7 cellular contexts compared by ENCODE assay signal in the genomic region with DNA sequence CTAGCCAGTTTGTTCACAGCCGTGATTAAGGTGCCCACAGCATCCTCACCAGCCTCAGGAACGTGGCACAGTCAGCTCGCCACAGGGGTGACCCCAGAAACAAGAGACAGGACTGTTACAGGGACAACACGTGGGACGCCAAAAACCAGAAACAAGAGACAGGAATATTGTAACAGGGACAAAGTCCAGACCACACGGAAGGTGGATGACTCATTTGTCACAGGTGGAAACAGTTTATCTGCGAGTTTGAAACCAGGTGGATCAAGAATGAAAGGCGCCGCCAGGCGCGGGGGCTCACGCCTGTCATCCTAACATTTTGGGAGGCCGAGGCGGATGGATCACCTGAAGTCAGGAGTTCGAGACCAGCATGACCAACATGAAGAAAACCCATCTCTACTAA. TPM values are rescaled to one million over a fixed set of nuclear protein-coding genes. Genes with fewer than 3 reads are reported as not detected.
DNase-seq lines count a peak whose midpoint lies in the region; ATAC-seq and TF ChIP-seq lines count a peak whose summit lies in the region.
"Not testable (repeated sequence)": the region's sequence is repeated elsewhere in the genome, so short reads cannot be mapped to it uniquely, and the experiment has no call there.

No MANE protein-coding gene starts in this region.

- not testable (repeated sequence) for H2BK15ac ChIP-seq in H9 (ENCODE audit: low read depth, low read length)

- not testable (repeated sequence) for H3T11ph ChIP-seq in H9 (ENCODE audit: low read length)

- H3K23me2 ChIP-seq in H9 (ENCODE audit: insufficient read length, low read depth, low read length, poor library complexity, severe bottlenecking), result not testable (repeated sequence)

- H2BK5ac ChIP-seq in H9 (ENCODE audit: insufficient read length, low read length), result not testable (repeated sequence)

- DNase-seq in H9; WTC11 (ENCODE audit: low spot score); progenitor cell of endocrine pancreas (ENCODE audit: low spot score, unreplicated experiment); transverse colon: not testable (repeated sequence)
- peak; percentile 53 for DNase-seq in colonic mucosa
- DNase-seq in left colon, result peak in 1 of 2 donors; percentile 25
- peak in 2 of 3 donors; percentile 36 to 48 for DNase-seq in mucosa of descending colon

- H4K8ac ChIP-seq in H9 (replicated peaks; ENCODE audit: insufficient read length, low read depth, low read length), result not testable (repeated sequence)

- not testable (repeated sequence) for H3K27me3 Mint-ChIP-seq in H9 (ENCODE audit: low read depth); WTC11 (ENCODE audit: low read depth); progenitor cell of endocrine pancreas

- not testable (repeated sequence) for H3K4ac ChIP-seq in H9 (ENCODE audit: low read depth, low read length)

- no CpG with 5 or more reads among the region's 15 CpGs for WGBS in H9 (ENCODE audit: extremely low coverage, insufficient read length, low lambda C conversion rate)
- 59 to 60% methylated on average over 1 to 15 of the region's 15 CpGs for WGBS in transverse colon (ENCODE audit: low coverage in 1 of 2), 2 donors

- H3K18ac ChIP-seq in H9 (ENCODE audit: insufficient read length, low read depth, low read length), result not testable (repeated sequence)

- H3K9me3 ChIP-seq in H9 (ENCODE audit: control insufficient read depth, low read depth, low read length); colonic mucosa; mucosa of descending colon; transverse colon: not testable (repeated sequence)

- not testable (repeated sequence) for H3K27me3 ChIP-seq in H9 (ENCODE audit: insufficient read depth, low read length); colonic mucosa; transverse colon

- H4K20me1 ChIP-seq in H9 (ENCODE audit: control insufficient read depth, insufficient read depth, insufficient read length), result not testable (repeated sequence)

- H3K9me3 Mint-ChIP-seq in H9, result peaks cover 20% of the 10 kb centered on the region in 2 experiments
- peaks cover 33% of the 10 kb centered on the region for H3K9me3 Mint-ChIP-seq in WTC11
- not testable (repeated sequence) for H3K9me3 Mint-ChIP-seq in progenitor cell of endocrine pancreas (ENCODE audit: low read depth)

- H3K56ac ChIP-seq in H9 (ENCODE audit: insufficient read length, low read depth, low read length), result not testable (repeated sequence)

- POLR2A ChIA-PET in WTC11 (lab: Charles Lee), result not testable (repeated sequence)

- not testable (repeated sequence) for H3K9ac ChIP-seq in H9 (ENCODE audit: extremely low read depth, insufficient read length, low read length); colonic mucosa (ENCODE audit: low read depth in 2 of 2, low read length in 2 of 2)

- not testable (repeated sequence) for H3K23ac ChIP-seq in H9 (ENCODE audit: insufficient read length, low read depth, low read length)

- H2BK12ac ChIP-seq in H9 (ENCODE audit: insufficient read length, low read depth, low read length), result not testable (repeated sequence)

- in situ Hi-C loops in transverse colon (cut with MboI; ENCODE audit: low pct_ligation_motif_present in 1 of 4, low pct_unique_long_range_greater_than_20kb in 1 of 4, low sequenced_read_pairs in 3 of 4), result not testable (repeated sequence)

- H2AK5ac ChIP-seq in H9 (ENCODE audit: insufficient read length, low read length), result not testable (repeated sequence)

- H3K4me3 ChIP-seq in colonic mucosa, mucosa of descending colon, transverse colon: not testable (repeated sequence)

- H3K27ac Mint-ChIP-seq in H9, result peak overlapping the region; percentile 18 to 86 (median 85); a peak in 3 of 7 replicates
- H3K27ac Mint-ChIP-seq in WTC11, result peak overlapping the region; percentile 80; the same call in 1 of the 2 replicates
- peak overlapping the region; percentile 93 for H3K27ac Mint-ChIP-seq in progenitor cell of endocrine pancreas

- not testable (repeated sequence) for H4K5ac ChIP-seq in H9 (ENCODE audit: insufficient read length, low read depth, low read length)

- not testable (repeated sequence) for TF ChIP-seq EP300 in transverse colon (IDR thresholded peaks at IDR 0.05; ENCODE audit: low read depth)

- H3K14ac ChIP-seq in H9 (ENCODE audit: insufficient read depth, low read length), result not testable (repeated sequence)

- not testable (repeated sequence) for H3K79me1 ChIP-seq in H9 (ENCODE audit: insufficient read depth, low read depth, low read length, poor library complexity, severe bottlenecking)

- not testable (repeated sequence) for H2BK20ac ChIP-seq in H9 (ENCODE audit: low read depth, low read length, poor library complexity, severe bottlenecking)

- not testable (repeated sequence) for TF ChIP-seq CTCF in H9 (conservative IDR thresholded peaks at IDR 0.05); WTC11 (IDR thresholded peaks at IDR 0.05); colonic mucosa (IDR thresholded peaks at IDR 0.05); mucosa of descending colon (IDR thresholded peaks at IDR 0.05); progenitor cell of endocrine pancreas (IDR thresholded peaks at IDR 0.05; ENCODE audit: unreplicated experiment); transverse colon (IDR thresholded peaks at IDR 0.05)

- H3K79me2 ChIP-seq in H9 (ENCODE audit: insufficient read depth, low read length), result not testable (repeated sequence)

- H2AFZ ChIP-seq in H9 (ENCODE audit: low read length), result not testable (repeated sequence)

- H3K36me3 ChIP-seq in colonic mucosa; mucosa of descending colon (ENCODE audit: low read depth); transverse colon: not testable (repeated sequence)

- H3K4me1 Mint-ChIP-seq in H9 (peaks cover 13 to 27% of the 10 kb centered on the region in 2 experiments), progenitor cell of endocrine pancreas (ENCODE audit: low read depth) (peaks cover 15% of the 10 kb centered on the region)
- H3K4me1 Mint-ChIP-seq in WTC11, result not testable (repeated sequence)

- not testable (repeated sequence) for H4K91ac ChIP-seq in H9 (ENCODE audit: insufficient read length, low read depth, low read length)

- not testable (repeated sequence) for ATAC-seq in WTC11
- ATAC-seq in left colon (peak; percentile 83), mucosa of descending colon (peak; percentile 46)

- H2BK120ac ChIP-seq in H9 (ENCODE audit: low read depth, low read length, poor library complexity, severe bottlenecking), result not testable (repeated sequence)

- CTCF ChIA-PET in WTC11 (lab: Charles Lee), result not testable (repeated sequence)

- not testable (repeated sequence) for H3K4me3 Mint-ChIP-seq in H9; WTC11; progenitor cell of endocrine pancreas (ENCODE audit: low read depth)

- H3K36me3 Mint-ChIP-seq in H9 (ENCODE audit: insufficient read depth in 1 of 3, low read depth in 3 of 3) (peaks cover 23 to 40% (median 38%) of the 10 kb centered on the region in 3 experiments), WTC11 (peaks cover 22% of the 10 kb centered on the region), progenitor cell of endocrine pancreas (ENCODE audit: insufficient read depth) (peaks cover 16% of the 10 kb centered on the region)

- not testable (repeated sequence) for H3K27ac ChIP-seq in H9 (ENCODE audit: insufficient read length, low read depth, low read length); colonic mucosa
- peak overlapping the region in 3 of 4 donors; percentile 6 to 40 (median 30) for H3K27ac ChIP-seq in transverse colon

- H3K4me2 ChIP-seq in H9 (ENCODE audit: insufficient read depth, insufficient read length, low read length), result not testable (repeated sequence)

- intact Hi-C loops in colonic mucosa (cut with DNase I); left colon (cut with DNase I, micrococcal nuclease); mucosa of descending colon (cut with DNase I, micrococcal nuclease); transverse colon (cut with DNase I; ENCODE audit: low total_unique reads): not testable (repeated sequence)

- not testable (repeated sequence) for TF ChIP-seq POLR2A in transverse colon (IDR thresholded peaks at IDR 0.05)

- not testable (repeated sequence) for H3K4me1 ChIP-seq in H9 (ENCODE audit: insufficient read depth, low read length); colonic mucosa
- peaks cover 15% of the 10 kb centered on the region for H3K4me1 ChIP-seq in mucosa of descending colon (ENCODE audit: low read depth)
- peaks cover 0 to 21% (median 3%) of the 10 kb centered on the region in 4 donors for H3K4me1 ChIP-seq in transverse colon

RNA-seq across cellular contexts. Expression of a gene that starts 27.7 kb away (rescaled TPM):
- total RNA-seq in H9 (2021) (42.3 and 44.0 TPM in 2 replicates), WTC11 (2021) (28.2 to 34.3 TPM (median 33.4 TPM) in 3 replicates), colonic mucosa (10 to 100 TPM; 28.6 to 43.3 TPM), left colon (10 to 100 TPM; 32.2 to 38.1 TPM), mucosa of descending colon (10 to 100 TPM; 24.9 to 52.4 (median 37.5) TPM), progenitor cell of endocrine pancreas (61.0 and 65.4 TPM in 2 replicates), transverse colon (10 to 100 TPM; 27.9 to 39.9 (median 33.9) TPM)

RNA-seq across cellular contexts. Expression of a gene that starts 27.7 kb away (rescaled TPM):
- total RNA-seq in H9 (2021) (61.1 and 63.8 TPM in 2 replicates), WTC11 (2021) (45.1 to 49.2 TPM (median 47.3 TPM) in 3 replicates), colonic mucosa (10 to 100 TPM; 33.3 to 44.6 TPM), left colon (10 to 100 TPM; 41.5 to 56.3 TPM), mucosa of descending colon (10 to 100 TPM; 43.0 to 71.2 (median 47.8) TPM), progenitor cell of endocrine pancreas (57.5 and 59.6 TPM in 2 replicates), transverse colon (10 to 100 TPM; 44.0 to 94.3 (median 67.1) TPM)
